ENCODE assay signal across 37 cellular contexts in genomic region chr20:55761787-55762186, GRCh38.
"Had no signal": no experiment of that assay in that cellular context is flagged by ENCODE, and none has a peak within 500 bp of the region (broad histone marks: within the 10 kb centered on the region; RNA-seq: fewer than 3 reads in every experiment).

No MANE protein-coding gene starts in this region.

- H3K27ac ChIP-seq: adrenal gland, ascending aorta, body of pancreas, brain microvascular endothelial cell, cardiac muscle cell had no signal

- ATAC-seq: activated naive CD4-positive, alpha-beta T cell treated with anti-CD3 and anti-CD28 coated beads, Interleukin-2, amount 50 U/mL, for 72 hours; activated naive CD8-positive, alpha-beta T cell treated with anti-CD3 and anti-CD28 coated beads, Interleukin-2, amount 50 U/mL, for 24 hours; activated T-cell treated with anti-CD3 and anti-CD28 coated beads, Interleukin-2, amount 50 U/mL, for 4 hours; activated T-cell treated with anti-CD3 and anti-CD28 coated beads, Interleukin-2, amount 50 U/mL, for 72 hours; activated T-helper 17 cell treated with anti-CD3 and anti-CD28 coated beads, Interleukin-2, amount 50 U/mL, for 72 hours; body of pancreas had no signal

- DNase-seq: activated effector memory CD4-positive, alpha-beta T cell treated with anti-CD3 and anti-CD28 coated beads, Interleukin-2, amount 50 U/mL, for 16 hours; activated effector memory CD4-positive, alpha-beta T cell treated with Interleukin-2 at 50 U/mL for 16 hours; activated gamma-delta T cell; activated gamma-delta T cell treated with Interleukin-2 at 50 U/mL for 16 hours; activated naive CD4-positive, alpha-beta T cell; activated naive CD4-positive, alpha-beta T cell treated with anti-CD3 and anti-CD28 coated beads for 36 hours; activated naive CD4-positive, alpha-beta T cell treated with anti-CD3 and anti-CD28 coated beads, Interleukin-2, amount 10 ng/mL, durations not matched to agents 7 days and 5 days; activated naive CD4-positive, alpha-beta T cell treated with anti-CD3 and anti-CD28 coated beads, Interleukin-2, amount 50 U/mL, for 16 hours; activated naive CD4-positive, alpha-beta T cell treated with Interleukin-2 at 50 U/mL for 16 hours; activated naive CD8-positive, alpha-beta T cell treated with anti-CD3 and anti-CD28 coated beads for 36 hours; activated naive CD8-positive, alpha-beta T cell treated with anti-CD3 and anti-CD28 coated beads, Interleukin-2, amount 10 ng/mL, durations not matched to agents 7 days and 5 days; activated naive CD8-positive, alpha-beta T cell treated with anti-CD3 and anti-CD28 coated beads, Interleukin-2, amount 50 U/mL, for 24 hours; activated T-cell treated with anti-CD3 and anti-CD28 coated beads for 4 hours; activated T-cell treated with anti-CD3 and anti-CD28 coated beads, Interleukin-2, amount 50 U/mL, for 1 hour; activated T-cell treated with anti-CD3 and anti-CD28 coated beads, Interleukin-2, amount 50 U/mL, for 24 hours; activated T-cell treated with anti-CD3 and anti-CD28 coated beads, Interleukin-2, amount 50 U/mL, for 4 hours; activated T-cell treated with anti-CD3 and anti-CD28 coated beads, Interleukin-2, amount 50 U/mL, for 48 hours; activated T-cell treated with anti-CD3 and anti-CD28 coated beads, Interleukin-2, amount 50 U/mL, for 72 hours; adrenal gland; amniotic stem cell; amygdala; anterior cingulate cortex; body of pancreas; brain microvascular endothelial cell; caudate nucleus; central memory CD4-positive, alpha-beta T cell; cerebellar nuclear complex had no signal

- H3K4me1 Mint-ChIP-seq: activated naive CD4-positive, alpha-beta T cell treated with anti-CD3 and anti-CD28 coated beads, Interleukin-2, amount 10 ng/mL, durations not matched to agents 7 days and 5 days; activated naive CD4-positive, alpha-beta T cell treated with anti-CD3 and anti-CD28 coated beads, Interleukin-2, amount 50 U/mL, for 24 hours; activated naive CD8-positive, alpha-beta T cell treated with anti-CD3 and anti-CD28 coated beads for 36 hours; activated naive CD8-positive, alpha-beta T cell treated with anti-CD3 and anti-CD28 coated beads, Interleukin-2, amount 10 ng/mL, durations not matched to agents 7 days and 5 days; activated naive CD8-positive, alpha-beta T cell treated with anti-CD3 and anti-CD28 coated beads, Interleukin-2, amount 50 U/mL, for 24 hours; activated T-helper 17 cell treated with anti-CD3 and anti-CD28 coated beads, Interleukin-2, amount 50 U/mL, for 72 hours; brain; central memory CD8-positive, alpha-beta T cell had no signal

- H3K36me3 Mint-ChIP-seq: activated naive CD4-positive, alpha-beta T cell treated with anti-CD3 and anti-CD28 coated beads, Interleukin-2, amount 10 ng/mL, durations not matched to agents 7 days and 5 days; activated naive CD4-positive, alpha-beta T cell treated with anti-CD3 and anti-CD28 coated beads, Interleukin-2, amount 50 U/mL, for 24 hours; activated naive CD8-positive, alpha-beta T cell; activated naive CD8-positive, alpha-beta T cell treated with anti-CD3 and anti-CD28 coated beads for 36 hours; activated naive CD8-positive, alpha-beta T cell treated with anti-CD3 and anti-CD28 coated beads, Interleukin-2, amount 10 ng/mL, durations not matched to agents 7 days and 5 days; brain had no signal

- H3K27ac Mint-ChIP-seq: activated naive CD4-positive, alpha-beta T cell treated with anti-CD3 and anti-CD28 coated beads for 36 hours; activated naive CD4-positive, alpha-beta T cell treated with anti-CD3 and anti-CD28 coated beads, Interleukin-2, amount 10 ng/mL, durations not matched to agents 7 days and 5 days; activated naive CD4-positive, alpha-beta T cell treated with anti-CD3 and anti-CD28 coated beads, Interleukin-2, amount 50 U/mL, for 24 hours; activated naive CD4-positive, alpha-beta T cell treated with anti-CD3 and anti-CD28 coated beads, Interleukin-2, amount 50 U/mL, for 72 hours; activated naive CD8-positive, alpha-beta T cell; activated naive CD8-positive, alpha-beta T cell treated with anti-CD3 and anti-CD28 coated beads for 36 hours; activated naive CD8-positive, alpha-beta T cell treated with anti-CD3 and anti-CD28 coated beads, Interleukin-2, amount 10 ng/mL, durations not matched to agents 7 days and 5 days; activated naive CD8-positive, alpha-beta T cell treated with anti-CD3 and anti-CD28 coated beads, Interleukin-2, amount 50 U/mL, for 24 hours; activated T-cell treated with anti-CD3 and anti-CD28 coated beads, Interleukin-2, amount 50 U/mL, for 24 hours; activated T-cell treated with anti-CD3 and anti-CD28 coated beads, Interleukin-2, amount 50 U/mL, for 72 hours; activated T-helper 1 cell treated with anti-CD3 and anti-CD28 coated beads, Interleukin-12 subunit alpha, Interleukin-12 subunit beta, Interleukin-2, Interleukin-4 antibody, amounts not matched to agents 30 ng/mL and 10 ng/mL and 1 ng/mL, durations not matched to agents 14 hours and 24 hours and 36 hours; activated T-helper 17 cell treated with anti-CD3 and anti-CD28 coated beads, Interleukin-2, amount 50 U/mL, for 72 hours; activated T-helper 2 cell treated with anti-CD3 and anti-CD28 coated beads, Interferon-gamma antibody, Interleukin-2, Interleukin-4, amounts not matched to agents 10 μg/mL and 5 μg/mL and 100 μg/mL, durations not matched to agents 14 hours and 24 hours and 36 hours; brain had no signal

- H3K27me3 ChIP-seq: adrenal gland, ascending aorta, body of pancreas, brain microvascular endothelial cell, cardiac muscle cell had no signal

- H3K4me3 ChIP-seq: adrenal gland, ascending aorta, body of pancreas, cardiac muscle cell had no signal

- H3K9me3 Mint-ChIP-seq: activated naive CD4-positive, alpha-beta T cell treated with anti-CD3 and anti-CD28 coated beads, Interleukin-2, amount 50 U/mL, for 24 hours had no signal

- H3K4me1 ChIP-seq: adrenal gland, ascending aorta, body of pancreas had no signal

- H3K36me3 ChIP-seq: adrenal gland, ascending aorta, brain microvascular endothelial cell, cardiac muscle cell had no signal

- H3K4me3 Mint-ChIP-seq: activated naive CD4-positive, alpha-beta T cell treated with anti-CD3 and anti-CD28 coated beads for 36 hours; activated naive CD4-positive, alpha-beta T cell treated with anti-CD3 and anti-CD28 coated beads, Interleukin-2, amount 10 ng/mL, durations not matched to agents 7 days and 5 days; activated naive CD4-positive, alpha-beta T cell treated with anti-CD3 and anti-CD28 coated beads, Interleukin-2, amount 50 U/mL, for 24 hours; activated naive CD8-positive, alpha-beta T cell; activated naive CD8-positive, alpha-beta T cell treated with anti-CD3 and anti-CD28 coated beads for 36 hours; activated naive CD8-positive, alpha-beta T cell treated with anti-CD3 and anti-CD28 coated beads, Interleukin-2, amount 10 ng/mL, durations not matched to agents 7 days and 5 days; activated naive CD8-positive, alpha-beta T cell treated with anti-CD3 and anti-CD28 coated beads, Interleukin-2, amount 50 U/mL, for 24 hours; activated T-cell treated with anti-CD3 and anti-CD28 coated beads, Interleukin-2, amount 50 U/mL, for 24 hours; activated T-cell treated with anti-CD3 and anti-CD28 coated beads, Interleukin-2, amount 50 U/mL, for 4 hours; activated T-cell treated with anti-CD3 and anti-CD28 coated beads, Interleukin-2, amount 50 U/mL, for 72 hours; activated T-helper 1 cell treated with anti-CD3 and anti-CD28 coated beads, Interleukin-12 subunit alpha, Interleukin-12 subunit beta, Interleukin-2, Interleukin-4 antibody, amounts not matched to agents 30 ng/mL and 10 ng/mL and 1 ng/mL, durations not matched to agents 14 hours and 24 hours and 36 hours; activated T-helper 17 cell treated with anti-CD3 and anti-CD28 coated beads, Interleukin-2, amount 50 U/mL, for 72 hours; brain; central memory CD8-positive, alpha-beta T cell had no signal

- H3K9me3 ChIP-seq: adrenal gland, ascending aorta had no signal

- H3K27me3 Mint-ChIP-seq: activated naive CD4-positive, alpha-beta T cell treated with anti-CD3 and anti-CD28 coated beads, Interleukin-2, amount 10 ng/mL, durations not matched to agents 7 days and 5 days; activated naive CD4-positive, alpha-beta T cell treated with anti-CD3 and anti-CD28 coated beads, Interleukin-2, amount 50 U/mL, for 24 hours; activated naive CD8-positive, alpha-beta T cell; activated naive CD8-positive, alpha-beta T cell treated with anti-CD3 and anti-CD28 coated beads for 36 hours; activated naive CD8-positive, alpha-beta T cell treated with anti-CD3 and anti-CD28 coated beads, Interleukin-2, amount 10 ng/mL, durations not matched to agents 7 days and 5 days; activated naive CD8-positive, alpha-beta T cell treated with anti-CD3 and anti-CD28 coated beads, Interleukin-2, amount 50 U/mL, for 24 hours; activated T-cell treated with anti-CD3 and anti-CD28 coated beads, Interleukin-2, amount 50 U/mL, for 24 hours; activated T-helper 17 cell treated with anti-CD3 and anti-CD28 coated beads, Interleukin-2, amount 50 U/mL, for 72 hours; central memory CD8-positive, alpha-beta T cell had no signal
